Comparison of ENCODE assay signal across 8 cellular contexts in the genomic region with DNA sequence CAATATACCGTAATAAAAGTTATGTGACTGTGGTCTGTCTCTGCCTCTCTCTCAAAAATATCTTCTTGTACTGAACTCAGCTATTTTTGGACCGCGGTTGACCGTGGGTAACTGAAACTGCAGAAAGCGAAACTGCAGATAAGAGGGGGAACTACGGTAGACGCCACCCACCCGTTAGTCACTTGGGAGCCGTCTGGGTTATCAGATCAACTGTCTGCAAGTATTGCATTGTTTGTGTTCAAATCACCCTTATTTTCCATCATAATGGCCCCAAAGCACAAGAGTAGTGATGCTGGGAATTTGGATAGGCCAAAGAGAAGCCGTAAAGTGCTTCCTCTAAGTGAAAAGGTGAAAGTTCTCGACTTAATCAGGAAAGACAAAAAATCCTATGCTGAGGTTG. TPM values are rescaled to one million over a fixed set of nuclear protein-coding genes. Genes with fewer than 3 reads are reported as not detected.
A peak's percentile ranks its signal among the peaks of the same experiment; 100 is the strongest.
DNase-seq lines count a peak whose midpoint lies in the region; ATAC-seq and TF ChIP-seq lines count a peak whose summit lies in the region.
"Not testable (repeated sequence)": the region's sequence is repeated elsewhere in the genome, so short reads cannot be mapped to it uniquely, and the experiment has no call there.

No MANE protein-coding gene starts in this region.

- not testable (repeated sequence) for H3K27me3 ChIP-seq in neuron (ENCODE audit: insufficient read depth, low read length)

- not testable (repeated sequence) for TF ChIP-seq CTCF in GM10266 (IDR thresholded peaks at IDR 0.05; ENCODE audit: control insufficient read depth, insufficient read depth, low read depth, missing control alignments); fibroblast of villous mesenchyme (IDR thresholded peaks at IDR 0.05; ENCODE audit: insufficient read depth, low read depth, low read length)

- not testable (repeated sequence) for H3K9me3 ChIP-seq in neuron (ENCODE audit: low read length)

- ATAC-seq in GM21737 (IDR thresholded peaks at IDR 0.05; ENCODE audit: unreplicated experiment) = peak; percentile 71

- DNase-seq in GM10266 (ENCODE audit: extremely low spot score) = peak; percentile 70
- DNase-seq in HT-29 (ENCODE audit: low spot score) = peak; percentile 37
- peak; percentile 20 to 79 (median 45) for DNase-seq in T-helper 1 cell
- peak; percentile 47 for DNase-seq in activated effector memory CD4-positive, alpha-beta T cell treated with Interleukin-2 at 50 U/mL for 16 hours
- DNase-seq in fibroblast of villous mesenchyme (ENCODE audit: low read depth) = peak; percentile 75
- peak; percentile 4 to 42 (median 34) for DNase-seq in stimulated activated naive CD4-positive, alpha-beta T cell (lab: John Stamatoyannopoulos, UW)

- not testable (repeated sequence) for H3K36me3 ChIP-seq in neuron (ENCODE audit: insufficient read depth, low read length)

- H3K4me3 ChIP-seq in fibroblast of villous mesenchyme (ENCODE audit: low read depth, low read length) (peak overlapping the region; percentile 35), neuron (ENCODE audit: low read length) (peak overlapping the region; percentile 27)

- H2AFZ ChIP-seq in neuron (ENCODE audit: low read depth, low read length) = peak overlapping the region; percentile 67

- H3K4me1 ChIP-seq in neuron (ENCODE audit: insufficient read depth, low read length) = not testable (repeated sequence)

RNA-seq across cellular contexts. Expression of a gene that starts 7.5 kb away (rescaled TPM):
- 219 and 240 TPM in 2 replicates for total RNA-seq in HT-29 (2014; rRNA removed; shearing (Covaris generic))
- total RNA-seq in fibroblast of villous mesenchyme = 166 and 193 TPM in 2 replicates

Comparison
In these comparisons a context has a peak if more than half of its experiments do, and no peak if none do; other contexts are left out.
1. Peak in every context shown above with its lines: DNase-seq, ATAC-seq and H3K4me3 ChIP-seq.